In genomic region chr20:44746367-44747165, GRCh38 we compare ENCODE assay signal across 8 cellular contexts. TPM values are rescaled to one million over a fixed set of nuclear protein-coding genes. Genes with fewer than 3 reads are reported as not detected.
DNase-seq lines count a peak whose midpoint lies in the region; TF ChIP-seq lines count a peak whose summit lies in the region.

No MANE protein-coding gene starts in this region.

- H3K36me3 ChIP-seq in CD8-positive, alpha-beta memory T cell (ENCODE audit: insufficient read depth, low read length) = no peaks in the 10 kb centered on the region

- peak overlapping the region in 2 of 8 donors; percentile 36 to 71 for H3K27ac Mint-ChIP-seq in CD8-positive, alpha-beta memory T cell
- H3K27ac Mint-ChIP-seq in nephron progenitor cell = no peak overlapping the region

- DNase-seq in CD8-positive, alpha-beta memory T cell = no peak
- DNase-seq in NCI-H146 treated with DMSO at 0.1 percent for 48 hours (lab: John Stamatoyannopoulos, UW; ENCODE audit: unreplicated experiment) (peak; percentile 88), cardiac fibroblast (ENCODE audit: low read depth in 2 of 2) (no peak), nephron progenitor cell (no peak), GDM1 (lab: John Stamatoyannopoulos, UW) (no peak), SIG-M5 treated with dmso at 0.1 percent for 504 hours (lab: John Stamatoyannopoulos, UW; ENCODE audit: unreplicated experiment) (no peak), erythroblast (lab: John Stamatoyannopoulos, UW) (no peak)
- DNase-seq in NK-92 treated with Interleukin-12 subunit alpha and Interleukin-12 subunit beta, amount 100 ng/mL, for 24 hours (lab: John Stamatoyannopoulos, UW) = no peak

- H3K27ac ChIP-seq in CD8-positive, alpha-beta memory T cell (ENCODE audit: low read depth, low read length) = no peak overlapping the region

- H3K27me3 ChIP-seq in CD8-positive, alpha-beta memory T cell (ENCODE audit: insufficient read depth, low read length, poor library complexity, severe bottlenecking) = peaks cover 12% of the 10 kb centered on the region

- H3K9me3 Mint-ChIP-seq in CD8-positive, alpha-beta memory T cell = no peaks in the 10 kb centered on the region
- H3K9me3 Mint-ChIP-seq in nephron progenitor cell = no peaks in the 10 kb centered on the region

- POLR2A ChIA-PET in CD8-positive, alpha-beta memory T cell (lab: Charles Lee) = no interaction called here

- H3K27me3 Mint-ChIP-seq in CD8-positive, alpha-beta memory T cell = peaks cover 47 to 71% of the 10 kb centered on the region in 2 donors
- H3K27me3 Mint-ChIP-seq in nephron progenitor cell (ENCODE audit: low read depth, poor library complexity) = peaks cover 59% of the 10 kb centered on the region

- no peaks in the 10 kb centered on the region for H3K36me3 Mint-ChIP-seq in CD8-positive, alpha-beta memory T cell
- no peaks in the 10 kb centered on the region for H3K36me3 Mint-ChIP-seq in nephron progenitor cell (ENCODE audit: low read depth)

- peak overlapping the region; percentile 65 to 81 (median 69) for H3K4me3 Mint-ChIP-seq in CD8-positive, alpha-beta memory T cell
- H3K4me3 Mint-ChIP-seq in nephron progenitor cell = peak overlapping the region; percentile 78

- H3K4me1 ChIP-seq in CD8-positive, alpha-beta memory T cell (ENCODE audit: insufficient read depth, low read length) = peaks cover 4% of the 10 kb centered on the region

- peaks cover 10 to 16% (median 16%) of the 10 kb centered on the region in 3 donors for H3K4me1 Mint-ChIP-seq in CD8-positive, alpha-beta memory T cell
- H3K4me1 Mint-ChIP-seq in nephron progenitor cell = peaks cover 29% of the 10 kb centered on the region

- peak overlapping the region; percentile 50 for H3K4me3 ChIP-seq in CD8-positive, alpha-beta memory T cell (ENCODE audit: low read length)
- peak overlapping the region; percentile 49 for H3K4me3 ChIP-seq in cardiac fibroblast (replicated peaks in 1 of 2; ENCODE audit: low read depth in 2 of 2, low read length in 2 of 2)

- no peak for TF ChIP-seq POLR2A in erythroblast (IDR thresholded peaks at IDR 0.05; ENCODE audit: low read length)

- CTCF ChIA-PET in CD8-positive, alpha-beta memory T cell (lab: Charles Lee) = interaction anchor here (1.2 to 2.3 kb wide), 4 partner anchors 9 to 349 kb away, joined by 3 to 8 read pairs (median 3); no protein-coding TSS in a partner anchor

- TF ChIP-seq CTCF in cardiac fibroblast (IDR thresholded peaks at IDR 0.05; ENCODE audit: low read depth, low read length) (no peak), nephron progenitor cell (IDR thresholded peaks at IDR 0.05) (no peak)

- no peaks in the 10 kb centered on the region for H3K9me3 ChIP-seq in CD8-positive, alpha-beta memory T cell (ENCODE audit: low read length)

RNA-seq across cellular contexts. Expression of gene KCNK15, which starts 0.9 kb away (rescaled TPM):
- total RNA-seq in CD8-positive, alpha-beta memory T cell = under 1 TPM; 0.09 to 0.15 TPM
- polyA plus RNA-seq in CD8-positive, alpha-beta memory T cell = not detected

RNA-seq across cellular contexts. Expression of gene CCN5, which starts 31.4 kb away (rescaled TPM):
- not detected for total RNA-seq in CD8-positive, alpha-beta memory T cell
- not detected for polyA plus RNA-seq in CD8-positive, alpha-beta memory T cell
